1 cellular context compared by ENCODE assay signal in genomic region chr20:49281913-49282467, GRCh38.
TF ChIP-seq lines count a peak whose summit lies in the region.

No MANE protein-coding gene starts in this region.

TF ChIP-seq in SK-N-SH treated with all-trans-retinoic acid at 6 μM for 48 hours, 23 proteins besides CTCF, POLR2A, EP300 and RAD21 (continued from another document):
- TF ChIP-seq POU6F1 (CRISPR knock-in tag; IDR thresholded peaks at IDR 0.05; ENCODE audit: borderline replicate concordance, low read depth) (no peak), ZNF565 (CRISPR knock-in tag; conservative IDR thresholded peaks at IDR 0.05; ENCODE audit: low read depth) (no peak), TSHZ2 (CRISPR knock-in tag; IDR thresholded peaks at IDR 0.05) (no peak), GLIS3 (CRISPR knock-in tag; IDR thresholded peaks at IDR 0.05) (no peak), PATZ1 (CRISPR knock-in tag; IDR thresholded peaks at IDR 0.05; ENCODE audit: borderline replicate concordance) (no peak)
